ENCODE assay signal across 15 cellular contexts in genomic region chr7:436367-437128, GRCh38.
"Had no signal": no experiment of that assay in that cellular context is flagged by ENCODE, and none has a peak within 500 bp of the region (broad histone marks: within the 10 kb centered on the region; RNA-seq: fewer than 3 reads in every experiment).

No MANE protein-coding gene starts in this region.

- ATAC-seq: activated CD8-positive, alpha-beta memory T cell treated with anti-CD3 and anti-CD28 coated beads, Interleukin-2, amount 10 ng/mL, durations not matched to agents 7 days and 5 days; left lobe of liver; stimulated activated memory B cell treated with anti-CD40 and anti-IgM and Interleukin-4, amounts not matched to agents 10 μg/mL and 1 μg/mL and 100 μg/mL, for 72 hours had no signal

- DNase-seq: activated CD4-positive, CD25-positive, alpha-beta regulatory T cell treated with anti-CD3 and anti-CD28 coated beads, Interleukin-2, amount 50 U/mL, for 72 hours; activated CD8-positive, alpha-beta memory T cell treated with anti-CD3 and anti-CD28 coated beads, Interleukin-2, amount 10 ng/mL, durations not matched to agents 7 days and 5 days; activated naive CD4-positive, alpha-beta T cell; activated naive CD8-positive, alpha-beta T cell treated with anti-CD3 and anti-CD28 coated beads for 36 hours; activated T-cell treated with anti-CD3 and anti-CD28 coated beads, Interleukin-2, amount 50 U/mL, for 1 hour; amniotic stem cell; foreskin melanocyte; glutamatergic neuron; tibial artery had no signal

- H3K9me3 ChIP-seq: pancreas, sigmoid colon, tibial artery had no signal

- H3K9me3 Mint-ChIP-seq: activated naive CD8-positive, alpha-beta T cell treated with anti-CD3 and anti-CD28 coated beads for 36 hours; activated T-helper 17 cell treated with anti-CD3 and anti-CD28 coated beads, Interleukin-2, amount 50 U/mL, for 72 hours; neural crest cell; stimulated activated memory B cell treated with anti-CD40 and anti-IgM and Interleukin-4, amounts not matched to agents 10 μg/mL and 1 μg/mL and 100 μg/mL, for 72 hours had no signal

- H3K27me3 Mint-ChIP-seq: activated CD8-positive, alpha-beta memory T cell treated with anti-CD3 and anti-CD28 coated beads, Interleukin-2, amount 10 ng/mL, durations not matched to agents 7 days and 5 days; activated naive CD8-positive, alpha-beta T cell treated with anti-CD3 and anti-CD28 coated beads for 36 hours; activated T-helper 17 cell treated with anti-CD3 and anti-CD28 coated beads, Interleukin-2, amount 50 U/mL, for 72 hours had no signal

- H3K27ac ChIP-seq: pancreas, sigmoid colon, tibial artery had no signal

- H3K36me3 Mint-ChIP-seq: activated CD8-positive, alpha-beta memory T cell treated with anti-CD3 and anti-CD28 coated beads, Interleukin-2, amount 10 ng/mL, durations not matched to agents 7 days and 5 days; activated naive CD8-positive, alpha-beta T cell treated with anti-CD3 and anti-CD28 coated beads for 36 hours; stimulated activated memory B cell treated with anti-CD40 and anti-IgM and Interleukin-4, amounts not matched to agents 10 μg/mL and 1 μg/mL and 100 μg/mL, for 72 hours had no signal

- H3K27me3 ChIP-seq: pancreas had no signal

- H3K4me3 Mint-ChIP-seq: activated CD8-positive, alpha-beta memory T cell treated with anti-CD3 and anti-CD28 coated beads, Interleukin-2, amount 10 ng/mL, durations not matched to agents 7 days and 5 days; activated naive CD8-positive, alpha-beta T cell treated with anti-CD3 and anti-CD28 coated beads for 36 hours; activated T-helper 17 cell treated with anti-CD3 and anti-CD28 coated beads, Interleukin-2, amount 50 U/mL, for 72 hours; neural crest cell; stimulated activated memory B cell treated with anti-CD40 and anti-IgM and Interleukin-4, amounts not matched to agents 10 μg/mL and 1 μg/mL and 100 μg/mL, for 72 hours had no signal

- H3K4me1 Mint-ChIP-seq: activated CD8-positive, alpha-beta memory T cell treated with anti-CD3 and anti-CD28 coated beads, Interleukin-2, amount 10 ng/mL, durations not matched to agents 7 days and 5 days; activated T-helper 17 cell treated with anti-CD3 and anti-CD28 coated beads, Interleukin-2, amount 50 U/mL, for 72 hours; stimulated activated memory B cell treated with anti-CD40 and anti-IgM and Interleukin-4, amounts not matched to agents 10 μg/mL and 1 μg/mL and 100 μg/mL, for 72 hours had no signal

- H3K27ac Mint-ChIP-seq: activated CD8-positive, alpha-beta memory T cell treated with anti-CD3 and anti-CD28 coated beads, Interleukin-2, amount 10 ng/mL, durations not matched to agents 7 days and 5 days; activated naive CD8-positive, alpha-beta T cell treated with anti-CD3 and anti-CD28 coated beads for 36 hours; activated T-helper 17 cell treated with anti-CD3 and anti-CD28 coated beads, Interleukin-2, amount 50 U/mL, for 72 hours; stimulated activated memory B cell treated with anti-CD40 and anti-IgM and Interleukin-4, amounts not matched to agents 10 μg/mL and 1 μg/mL and 100 μg/mL, for 72 hours had no signal

- H3K4me1 ChIP-seq: pancreas had no signal

- H3K4me3 ChIP-seq: pancreas, sigmoid colon, tibial artery had no signal

- H3K36me3 ChIP-seq: pancreas, sigmoid colon, tibial artery had no signal
